In the genomic region with DNA sequence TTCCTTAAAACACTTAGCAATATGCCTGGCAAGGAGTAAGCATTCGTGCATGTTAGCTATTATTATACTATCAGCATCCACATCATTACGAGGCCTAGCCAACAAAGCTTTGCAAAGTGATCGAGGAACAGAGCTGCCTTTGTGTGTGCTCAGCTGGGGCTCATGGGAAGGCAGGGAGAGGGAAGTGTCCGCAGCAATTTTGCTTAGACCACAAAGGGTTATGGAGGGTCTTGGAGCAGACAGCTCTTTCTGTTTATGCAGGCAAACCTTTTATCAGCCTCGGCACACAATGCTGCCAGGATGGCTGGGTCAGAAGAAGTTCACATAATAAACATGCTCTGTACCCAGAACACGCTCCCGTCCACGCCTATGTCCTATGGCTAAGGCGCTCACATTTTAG, we compare ENCODE assay signal across 12 cellular contexts. TPM values are rescaled to one million over a fixed set of nuclear protein-coding genes. Genes with fewer than 3 reads are reported as not detected.
A peak's percentile ranks its signal among the peaks of the same experiment; 100 is the strongest.
DNase-seq lines count a peak whose midpoint lies in the region; ATAC-seq, FAIRE-seq and TF ChIP-seq lines count a peak whose summit lies in the region.
"Had no signal": no experiment of that assay in that cellular context is flagged by ENCODE, and none has a peak within 500 bp of the region (broad histone marks: within the 10 kb centered on the region; RNA-seq: fewer than 3 reads in every experiment).

No MANE protein-coding gene starts in this region.

- in situ Hi-C loops in astrocyte of the spinal cord (cut with HindIII; ENCODE audit: low sequenced_read_pairs) = no loop called here

- H3K27me3 ChIP-seq in left ventricle myocardium inferior (ENCODE audit: low read depth) = no peaks in the 10 kb centered on the region
- H3K27me3 ChIP-seq in ovary = no peaks in the 10 kb centered on the region

- H3K36me3 ChIP-seq in left ventricle myocardium inferior = no peaks in the 10 kb centered on the region
- H3K36me3 ChIP-seq in ovary = no peaks in the 10 kb centered on the region

- no peak for TF ChIP-seq EP300 in ovary (IDR thresholded peaks at IDR 0.05)

- peaks cover 5% of the 10 kb centered on the region for H3K36me3 Mint-ChIP-seq in Calu3 (ENCODE audit: insufficient read depth, unreplicated experiment)

- DNase-seq in Calu3 = peak; percentile 49
- DNase-seq in astrocyte of the spinal cord (ENCODE audit: low read depth, low spot score) = peak; percentile 92
- no peak for DNase-seq in left ventricle myocardium inferior
- DNase-seq in ovary = peak in 3 of 5 donors; percentile 25 to 54 (median 26)
- no peak for DNase-seq in T1000 (lab: John Stamatoyannopoulos, UW)
- DNase-seq in NCI-H69 (lab: John Stamatoyannopoulos, UW) = no peak
- DNase-seq in D721Med (ENCODE audit: insufficient read length, low spot score) = no peak
- DNase-seq: activated T-cell treated with anti-CD3 and anti-CD28 coated beads, Interleukin-2, amount 50 U/mL, for 4 hours; NCI-H1417 had no signal

- H3K9me3 Mint-ChIP-seq in Calu3 (ENCODE audit: low read depth, unreplicated experiment) = peaks cover 11% of the 10 kb centered on the region

- ATAC-seq in GM21723 (IDR thresholded peaks at IDR 0.05; ENCODE audit: unreplicated experiment) = no peak
- ATAC-seq: activated T-cell treated with anti-CD3 and anti-CD28 coated beads, Interleukin-2, amount 50 U/mL, for 4 hours had no signal

- H3K4me3 ChIP-seq in astrocyte of the spinal cord (ENCODE audit: low read depth, low read length) (no peak overlapping the region), left ventricle myocardium inferior (peak overlapping the region; percentile 18), ovary (no peak overlapping the region)

- peaks cover 3% of the 10 kb centered on the region for H3K9me3 ChIP-seq in left ventricle myocardium inferior (replicated peaks)
- no peaks in the 10 kb centered on the region for H3K9me3 ChIP-seq in ovary

- 16 to 26% (median 18%) methylated on average over 9 of the region's 9 CpGs for WGBS in ovary, 3 donors

- no peaks in the 10 kb centered on the region for H3K27me3 Mint-ChIP-seq in Calu3 (ENCODE audit: unreplicated experiment)

- no TSS peak for BruUV-seq in Calu3 (replicated peaks; lab: Mats Ljungman, UMichigan)

- no peak for FAIRE-seq in D721Med (lab: Jason Lieb, UNC)
- FAIRE-seq: urothelium cell line had no signal

- CTCF ChIA-PET in Calu3 (lab: Charles Lee) = interaction anchor here (0.7 to 1.8 kb wide), 3 partner anchors 15 to 411 kb away, joined by 3 to 6 read pairs (median 3); no protein-coding TSS in a partner anchor

- H3K4me1 Mint-ChIP-seq in Calu3 (ENCODE audit: low read depth, unreplicated experiment) = peaks cover 19% of the 10 kb centered on the region

- H3K4me1 ChIP-seq in left ventricle myocardium inferior (peaks cover 51% of the 10 kb centered on the region), ovary (ENCODE audit: insufficient read depth) (peaks cover 10% of the 10 kb centered on the region)

- no peak for TF ChIP-seq POLR2A in ovary (IDR thresholded peaks at IDR 0.05)

- H3K27ac ChIP-seq in left ventricle myocardium inferior (replicated peaks) = peak overlapping the region; percentile 88
- peak overlapping the region in 1 of 2 donors; percentile 38 for H3K27ac ChIP-seq in ovary
- H3K27ac ChIP-seq: C4-2B had no signal

- TF ChIP-seq CTCF in Calu3 (IDR thresholded peaks at IDR 0.05; ENCODE audit: unreplicated experiment) = no peak
- TF ChIP-seq CTCF in astrocyte of the spinal cord (IDR thresholded peaks at IDR 0.05; ENCODE audit: low read depth, low read length) = no peak
- TF ChIP-seq CTCF in left ventricle myocardium inferior (IDR thresholded peaks at IDR 0.05; ENCODE audit: borderline replicate concordance) = no peak
- TF ChIP-seq CTCF in ovary (IDR thresholded peaks at IDR 0.05) = no peak
- TF ChIP-seq CTCF in D721Med (IDR thresholded peaks at IDR 0.05; ENCODE audit: insufficient read depth, missing control alignments) = no peak

- intact Hi-C loops in Calu3 (cut with micrococcal nuclease; ENCODE audit: unreplicated experiment) (no loop called here), left ventricle myocardium inferior (cut with micrococcal nuclease) (no loop called here), ovary (cut with DNase I) (no loop called here)

- no peak overlapping the region for H3K27ac Mint-ChIP-seq in Calu3 (ENCODE audit: unreplicated experiment)

- H3K4me3 Mint-ChIP-seq in Calu3 (ENCODE audit: low read depth, unreplicated experiment) = no peak overlapping the region
- H3K4me3 Mint-ChIP-seq: activated T-cell treated with anti-CD3 and anti-CD28 coated beads, Interleukin-2, amount 50 U/mL, for 4 hours had no signal

RNA-seq across cellular contexts. Expression of a gene that starts 10.9 kb away (rescaled TPM):
- total RNA-seq in Calu3 (2022) = 11.9 and 14.6 TPM in 2 replicates
- total RNA-seq in left ventricle myocardium inferior = 769 TPM
- 100 to 1,000 TPM in 1 of 7 donors, 10 to 100 TPM in 6; 33.9 to 102 (median 62.8) TPM for total RNA-seq in ovary
- polyA plus RNA-seq in ovary = 100 to 1,000 TPM in 1 of 2 donors, 10 to 100 TPM in 1; 43.5 to 255 TPM

Comparison
In these comparisons a context has a peak if more than half of its experiments do, and no peak if none do; other contexts are left out.
1. DNase-seq: peak in Calu3 (single experiment), astrocyte of the spinal cord (single experiment) and ovary (3 of 5); none in left ventricle myocardium inferior (single experiment), T1000 (single experiment), NCI-H69 (single experiment) and D721Med (single experiment).